8 cellular contexts compared by ENCODE assay signal in genomic region chr18:55384551-55385275, GRCh38.
DNase-seq lines count a peak whose midpoint lies in the region; ATAC-seq and TF ChIP-seq lines count a peak whose summit lies in the region.

No MANE protein-coding gene starts in this region.

- H3K27me3 Mint-ChIP-seq in brain (peaks cover 3% of the 10 kb centered on the region), nephron progenitor cell (ENCODE audit: low read depth, poor library complexity) (peaks cover 9% of the 10 kb centered on the region)

- H3K27ac Mint-ChIP-seq in brain (peak overlapping the region; percentile 27 to 77 (median 60)), nephron progenitor cell (no peak overlapping the region)

- no peak overlapping the region for H3K4me3 Mint-ChIP-seq in brain
- no peak overlapping the region for H3K4me3 Mint-ChIP-seq in nephron progenitor cell

- peak overlapping the region; percentile 14 for H3K27ac ChIP-seq in left ventricle myocardium inferior (replicated peaks)
- no peak overlapping the region for H3K27ac ChIP-seq in right cardiac atrium (ENCODE audit: low read length)

- no peak for DNase-seq in left ventricle myocardium inferior
- no peak for DNase-seq in right cardiac atrium
- peak; percentile 64 for DNase-seq in NCI-H146 treated with DMSO at 0.1 percent for 48 hours (lab: John Stamatoyannopoulos, UW; ENCODE audit: unreplicated experiment)
- peak; percentile 26 for DNase-seq in nephron progenitor cell
- DNase-seq in GM19240 (ENCODE audit: insufficient read length, low spot score): no peak
- no peak for DNase-seq in occipital lobe (lab: John Stamatoyannopoulos, UW)
- no peak for DNase-seq in activated naive CD4-positive, alpha-beta T cell (lab: John Stamatoyannopoulos, UW)

- WGBS in right cardiac atrium: 71% methylated on average over 4 of the region's 4 CpGs

- H3K36me3 Mint-ChIP-seq in brain (peaks cover 85% of the 10 kb centered on the region), nephron progenitor cell (ENCODE audit: low read depth) (peaks cover 87% of the 10 kb centered on the region)

- peaks cover 43% of the 10 kb centered on the region for H3K4me1 Mint-ChIP-seq in brain
- H3K4me1 Mint-ChIP-seq in nephron progenitor cell: peaks cover 12% of the 10 kb centered on the region

- H3K4me1 ChIP-seq in left ventricle myocardium inferior: peaks cover 40% of the 10 kb centered on the region
- H3K4me1 ChIP-seq in right cardiac atrium (ENCODE audit: control insufficient read depth, insufficient read depth, low read length): peaks cover 7% of the 10 kb centered on the region

- peaks cover 25 to 54% (median 41%) of the 10 kb centered on the region in 5 experiments for H3K9me3 Mint-ChIP-seq in brain
- H3K9me3 Mint-ChIP-seq in nephron progenitor cell: peaks cover 52% of the 10 kb centered on the region

- intact Hi-C loops in left ventricle myocardium inferior (cut with micrococcal nuclease): no loop called here
- intact Hi-C loops in right cardiac atrium (cut with DNase I): no loop called here

- TF ChIP-seq CTCF in left ventricle myocardium inferior (IDR thresholded peaks at IDR 0.05; ENCODE audit: borderline replicate concordance): peak; percentile 57
- TF ChIP-seq CTCF in brain (conservative IDR thresholded peaks at IDR 0.05): peak; percentile 24 to 39
- peak; percentile 49 for TF ChIP-seq CTCF in nephron progenitor cell (IDR thresholded peaks at IDR 0.05)

- H3K9me3 ChIP-seq in left ventricle myocardium inferior (replicated peaks) (peaks cover 11% of the 10 kb centered on the region), right cardiac atrium (ENCODE audit: control insufficient read depth, low read length) (no peaks in the 10 kb centered on the region)

- ATAC-seq in right cardiac atrium: no peak

- no peaks in the 10 kb centered on the region for H3K27me3 ChIP-seq in left ventricle myocardium inferior (ENCODE audit: low read depth)
- no peaks in the 10 kb centered on the region for H3K27me3 ChIP-seq in right cardiac atrium (ENCODE audit: control insufficient read depth, insufficient read depth)

- H3K36me3 ChIP-seq in left ventricle myocardium inferior: no peaks in the 10 kb centered on the region

- H3K4me3 ChIP-seq in left ventricle myocardium inferior (no peak overlapping the region), right cardiac atrium (ENCODE audit: low read length) (no peak overlapping the region)

Comparison
In these comparisons a context has a peak if more than half of its experiments do, and no peak if none do; other contexts are left out.
1. DNase-seq: peak in NCI-H146 treated with DMSO at 0.1 percent for 48 hours (single experiment) and nephron progenitor cell (single experiment); none in left ventricle myocardium inferior (single experiment), right cardiac atrium (0 of 3), GM19240 (single experiment), occipital lobe (single experiment) and activated naive CD4-positive, alpha-beta T cell (0 of 4).
2. Peak in every context shown above with its lines, with median percentiles within 50 percentile points of each other: CTCF ChIP-seq.